In the genomic region with DNA sequence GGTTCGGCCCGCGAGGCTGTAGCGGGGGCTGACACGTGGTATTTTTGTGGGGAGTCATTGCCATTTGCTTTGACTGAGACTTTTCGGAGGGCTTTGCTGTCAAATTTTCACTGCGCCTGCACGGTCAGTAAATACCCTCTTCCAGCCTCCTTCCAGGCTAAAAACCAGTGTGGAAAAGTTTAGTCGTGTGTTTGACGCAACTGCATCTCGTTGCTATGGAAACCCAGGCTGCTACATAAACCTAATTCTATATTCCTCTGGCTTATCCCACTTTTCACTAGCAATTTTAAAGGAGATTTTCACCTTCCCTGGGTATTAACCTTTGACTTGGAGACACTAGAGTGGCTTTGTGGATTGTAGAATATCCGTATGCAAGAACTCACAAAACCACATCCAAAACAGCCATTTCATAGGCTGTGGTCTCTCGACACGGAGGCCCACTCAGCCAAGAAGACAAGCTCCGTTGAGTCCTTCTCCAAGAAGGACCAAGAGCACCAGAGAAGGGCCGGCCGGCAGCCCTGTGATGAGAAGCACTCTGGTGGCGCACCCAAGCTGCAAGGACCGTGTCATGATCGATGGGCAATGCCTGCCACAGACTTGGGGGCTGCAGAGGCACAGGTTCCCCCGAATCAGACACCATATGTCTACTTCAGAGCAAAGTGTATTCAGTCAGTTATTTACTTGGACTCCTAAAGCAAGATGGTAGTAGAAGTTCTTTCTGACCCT, we compare ENCODE assay signal across 19 cellular contexts. TPM values are rescaled to one million over a fixed set of nuclear protein-coding genes. Genes with fewer than 3 reads are reported as not detected.
"Had no signal": no experiment of that assay in that cellular context is flagged by ENCODE, and none has a peak within 500 bp of the region (broad histone marks: within the 10 kb centered on the region; RNA-seq: fewer than 3 reads in every experiment).

No MANE protein-coding gene starts in this region.

- H3K9me3 Mint-ChIP-seq: activated CD4-positive, alpha-beta memory T cell treated with anti-CD3 and anti-CD28 coated beads, Interleukin-2, amount 10 ng/mL, durations not matched to agents 7 days and 5 days; activated T-cell treated with anti-CD3 and anti-CD28 coated beads, Interleukin-2, amount 50 U/mL, for 4 hours; naive thymus-derived CD4-positive, alpha-beta T cell; stimulated activated effector memory CD8-positive, alpha-beta T cell treated with anti-CD3 and anti-CD28 coated beads, Interleukin-12 subunit alpha, Interleukin-12 subunit beta, amount 100 ng/mL, for 72 hours had no signal

- H3K27ac Mint-ChIP-seq: activated CD4-positive, alpha-beta memory T cell treated with anti-CD3 and anti-CD28 coated beads, Interleukin-2, amount 10 ng/mL, durations not matched to agents 7 days and 5 days; activated CD4-positive, alpha-beta T cell treated with anti-CD3 and anti-CD28 coated beads for 36 hours; immature natural killer cell; naive thymus-derived CD4-positive, alpha-beta T cell; stimulated activated effector memory CD8-positive, alpha-beta T cell treated with anti-CD3 and anti-CD28 coated beads, Interleukin-12 subunit alpha, Interleukin-12 subunit beta, amount 100 ng/mL, for 72 hours; WTC11 had no signal

- H3K4me1 Mint-ChIP-seq: immature natural killer cell had no signal

- ATAC-seq: activated CD4-positive, alpha-beta T cell treated with anti-CD3 and anti-CD28 coated beads for 36 hours; activated T-cell treated with anti-CD3 and anti-CD28 coated beads, Interleukin-2, amount 50 U/mL, for 4 hours; esophagus mucosa; gastroesophageal sphincter; naive thymus-derived CD4-positive, alpha-beta T cell; stimulated activated effector memory CD8-positive, alpha-beta T cell treated with anti-CD3 and anti-CD28 coated beads, Interleukin-12 subunit alpha, Interleukin-12 subunit beta, amount 100 ng/mL, for 72 hours; WTC11 had no signal

- H3K4me1 ChIP-seq: adrenal gland, gastroesophageal sphincter, sigmoid colon, thyroid gland had no signal

- H3K27me3 ChIP-seq: adrenal gland, cardiac muscle cell, gastroesophageal sphincter, heart right ventricle, sigmoid colon, thyroid gland had no signal

- H3K27ac ChIP-seq: adrenal gland, cardiac muscle cell, gastroesophageal sphincter, sigmoid colon, SK-N-MC, thyroid gland had no signal

- H3K36me3 ChIP-seq: adrenal gland, cardiac muscle cell, gastroesophageal sphincter, heart right ventricle, sigmoid colon, thyroid gland had no signal

- H3K27me3 Mint-ChIP-seq: activated CD4-positive, alpha-beta memory T cell treated with anti-CD3 and anti-CD28 coated beads, Interleukin-2, amount 10 ng/mL, durations not matched to agents 7 days and 5 days; activated CD4-positive, alpha-beta T cell treated with anti-CD3 and anti-CD28 coated beads for 36 hours had no signal

- H3K4me3 Mint-ChIP-seq: activated CD4-positive, alpha-beta memory T cell treated with anti-CD3 and anti-CD28 coated beads, Interleukin-2, amount 10 ng/mL, durations not matched to agents 7 days and 5 days; activated CD4-positive, alpha-beta T cell treated with anti-CD3 and anti-CD28 coated beads for 36 hours; activated T-cell treated with anti-CD3 and anti-CD28 coated beads, Interleukin-2, amount 50 U/mL, for 4 hours; immature natural killer cell; memory B cell; naive thymus-derived CD4-positive, alpha-beta T cell; stimulated activated effector memory CD8-positive, alpha-beta T cell treated with anti-CD3 and anti-CD28 coated beads, Interleukin-12 subunit alpha, Interleukin-12 subunit beta, amount 100 ng/mL, for 72 hours; WTC11 had no signal

- H3K9me3 ChIP-seq: adrenal gland, gastroesophageal sphincter, heart right ventricle, sigmoid colon, thyroid gland had no signal

- DNase-seq: activated CD4-positive, alpha-beta memory T cell treated with anti-CD3 and anti-CD28 coated beads, Interleukin-2, amount 10 ng/mL, durations not matched to agents 7 days and 5 days; activated CD4-positive, alpha-beta T cell treated with anti-CD3 and anti-CD28 coated beads for 36 hours; activated effector memory CD4-positive, alpha-beta T cell treated with anti-CD3 and anti-CD28 coated beads, Interleukin-2, amount 50 U/mL, for 16 hours; activated naive CD4-positive, alpha-beta T cell treated with anti-CD3 and anti-CD28 coated beads, Interleukin-2, amount 50 U/mL, for 16 hours; activated T-cell treated with anti-CD3 and anti-CD28 coated beads, Interleukin-2, amount 50 U/mL, for 4 hours; adrenal gland; immature natural killer cell; sigmoid colon; stimulated activated CD4-positive, alpha-beta T cell treated with anti-CD3 and anti-CD28 coated beads, Interleukin-4, amount 100 ng/mL, for 24 hours; thyroid gland had no signal

- H3K4me3 ChIP-seq: adrenal gland, cardiac muscle cell, gastroesophageal sphincter, heart right ventricle, sigmoid colon, SK-N-MC, thyroid gland had no signal

- H3K36me3 Mint-ChIP-seq: memory B cell; stimulated activated effector memory CD8-positive, alpha-beta T cell treated with anti-CD3 and anti-CD28 coated beads, Interleukin-12 subunit alpha, Interleukin-12 subunit beta, amount 100 ng/mL, for 72 hours had no signal

RNA-seq across cellular contexts. Expression of a gene that starts 38.4 kb away (rescaled TPM):
- total RNA-seq: cardiac muscle cell, esophagus mucosa had no signal
